In genomic region chr3:45972534-45973402, GRCh38 we compare ENCODE assay signal across 1 cellular context.
TF ChIP-seq lines count a peak whose summit lies in the region.

No MANE protein-coding gene starts in this region.

TF ChIP-seq in K562, 482 proteins besides CTCF, POLR2A, EP300 and RAD21 (continued from another document):
- TF ChIP-seq, protein P1, sequence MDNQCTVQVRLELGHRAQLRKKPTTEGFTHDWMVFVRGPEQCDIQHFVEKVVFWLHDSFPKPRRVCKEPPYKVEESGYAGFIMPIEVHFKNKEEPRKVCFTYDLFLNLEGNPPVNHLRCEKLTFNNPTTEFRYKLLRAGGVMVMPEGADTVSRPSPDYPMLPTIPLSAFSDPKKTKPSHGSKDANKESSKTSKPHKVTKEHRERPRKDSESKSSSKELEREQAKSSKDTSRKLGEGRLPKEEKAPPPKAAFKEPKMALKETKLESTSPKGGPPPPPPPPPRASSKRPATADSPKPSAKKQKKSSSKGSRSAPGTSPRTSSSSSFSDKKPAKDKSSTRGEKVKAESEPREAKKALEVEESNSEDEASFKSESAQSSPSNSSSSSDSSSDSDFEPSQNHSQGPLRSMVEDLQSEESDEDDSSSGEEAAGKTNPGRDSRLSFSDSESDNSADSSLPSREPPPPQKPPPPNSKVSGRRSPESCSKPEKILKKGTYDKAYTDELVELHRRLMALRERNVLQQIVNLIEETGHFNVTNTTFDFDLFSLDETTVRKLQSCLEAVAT (IDR thresholded peaks at IDR 0.05) = no peak
- TF ChIP-seq C11orf30 (IDR thresholded peaks at IDR 0.05; ENCODE audit: low read depth) (0 out of 2 replicates have a peak, but pooled peaks have one; percentile 20), KLF16 (IDR thresholded peaks at IDR 0.05) (no peak), ZSCAN29 (IDR thresholded peaks at IDR 0.05) (no peak), ATF4 (CRISPR knock-in tag; IDR thresholded peaks at IDR 0.05) (no peak), IFI16 (CRISPR knock-in tag; IDR thresholded peaks at IDR 0.05) (no peak)
